15 cellular contexts compared by ENCODE assay signal in the genomic region with DNA sequence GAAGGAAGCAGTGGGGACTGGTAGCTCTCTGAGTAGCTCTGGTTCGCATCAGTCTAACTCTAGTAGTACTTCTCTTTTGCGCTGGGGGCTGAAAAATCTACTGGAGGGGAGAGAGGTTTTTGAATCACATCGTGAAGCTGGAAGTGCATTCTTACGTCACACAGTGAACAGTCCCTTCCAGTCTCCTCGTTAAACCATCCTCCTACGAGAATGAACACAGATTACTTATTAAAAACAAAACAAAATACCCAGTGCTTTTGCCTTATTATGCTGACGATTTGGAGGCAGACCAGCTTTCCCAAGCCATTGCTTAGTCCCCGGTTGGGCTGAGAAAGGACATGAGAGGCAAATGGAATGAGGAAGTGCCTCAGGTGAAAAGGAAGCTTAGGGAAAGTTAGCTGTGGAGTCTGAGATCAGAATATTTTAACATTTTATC. TPM values are rescaled to one million over a fixed set of nuclear protein-coding genes. Genes with fewer than 3 reads are reported as not detected.
DNase-seq lines count a peak whose midpoint lies in the region; ATAC-seq and TF ChIP-seq lines count a peak whose summit lies in the region.
"Had no signal": no experiment of that assay in that cellular context is flagged by ENCODE, and none has a peak within 500 bp of the region (broad histone marks: within the 10 kb centered on the region; RNA-seq: fewer than 3 reads in every experiment).

No MANE protein-coding gene starts in this region.

- peak overlapping the region; percentile 60 for H3K4me3 Mint-ChIP-seq in Caco-2 (ENCODE audit: unreplicated experiment)
- no peak overlapping the region for H3K4me3 Mint-ChIP-seq in stimulated activated effector memory CD8-positive, alpha-beta T cell treated with anti-CD3 and anti-CD28 coated beads, Interleukin-12 subunit alpha, Interleukin-12 subunit beta, amount 100 ng/mL, for 72 hours

- peaks cover 7% of the 10 kb centered on the region for H3K79me2 ChIP-seq in mesendoderm (ENCODE audit: control insufficient read depth, insufficient read depth, low read length)

- H2BK5ac ChIP-seq in mesendoderm (ENCODE audit: low read length) = no peak overlapping the region

- no peaks in the 10 kb centered on the region for H3K36me3 Mint-ChIP-seq in Caco-2 (ENCODE audit: insufficient read depth, unreplicated experiment)
- no peaks in the 10 kb centered on the region for H3K36me3 Mint-ChIP-seq in stimulated activated effector memory CD8-positive, alpha-beta T cell treated with anti-CD3 and anti-CD28 coated beads, Interleukin-12 subunit alpha, Interleukin-12 subunit beta, amount 100 ng/mL, for 72 hours

- peak overlapping the region; percentile 87 for H3K27ac ChIP-seq in HUES48 (ENCODE audit: low read depth, low read length)
- no peak overlapping the region for H3K27ac ChIP-seq in coronary artery
- H3K27ac ChIP-seq in mesendoderm (ENCODE audit: low read depth, low read length) = peak overlapping the region; percentile 27
- H3K27ac ChIP-seq in spleen = no peak overlapping the region
- H3K27ac ChIP-seq: right lobe of liver, SK-N-MC had no signal

- H3K23ac ChIP-seq in mesendoderm (ENCODE audit: low read length) = no peak overlapping the region

- H3K36me3 ChIP-seq in Caco-2 (ENCODE audit: control insufficient read depth, insufficient read depth, low read length) = no peaks in the 10 kb centered on the region
- no peaks in the 10 kb centered on the region for H3K36me3 ChIP-seq in HUES48 (ENCODE audit: control insufficient read depth, insufficient read depth, low read length)
- H3K36me3 ChIP-seq in mesendoderm (ENCODE audit: control insufficient read depth, insufficient read depth, low read length) = no peaks in the 10 kb centered on the region
- H3K36me3 ChIP-seq in spleen = no peaks in the 10 kb centered on the region
- H3K36me3 ChIP-seq: right lobe of liver had no signal

- H4K8ac ChIP-seq in mesendoderm (ENCODE audit: low read depth, low read length) = peak overlapping the region; percentile 88

- H3K4me3 ChIP-seq in Caco-2 (ENCODE audit: low read depth, low read length) (no peak overlapping the region), HUES48 (ENCODE audit: low read depth, low read length) (peak overlapping the region; percentile 46), coronary artery (no peak overlapping the region), mesendoderm (ENCODE audit: low read length) (no peak overlapping the region), spleen (no peak overlapping the region)
- H3K4me3 ChIP-seq: right lobe of liver, SK-N-MC had no signal

- no peak for ATAC-seq in GM19467 (IDR thresholded peaks at IDR 0.05; ENCODE audit: unreplicated experiment)
- ATAC-seq in stimulated activated effector memory CD8-positive, alpha-beta T cell treated with anti-CD3 and anti-CD28 coated beads, Interleukin-12 subunit alpha, Interleukin-12 subunit beta, amount 100 ng/mL, for 72 hours = no peak

- POLR2A ChIA-PET in Caco-2 (lab: Charles Lee) = interaction anchor here (1.1 kb wide), 1 partner anchor 11 kb away, joined by 7 read pairs; no protein-coding TSS in a partner anchor

- H3K27ac Mint-ChIP-seq in Caco-2 (ENCODE audit: unreplicated experiment) = peak overlapping the region; percentile 92
- H3K27ac Mint-ChIP-seq in stimulated activated effector memory CD8-positive, alpha-beta T cell treated with anti-CD3 and anti-CD28 coated beads, Interleukin-12 subunit alpha, Interleukin-12 subunit beta, amount 100 ng/mL, for 72 hours = no peak overlapping the region

- no peak overlapping the region for H2AK5ac ChIP-seq in mesendoderm (ENCODE audit: low read length)

- peak overlapping the region; percentile 51; the same call in 1 of the 2 replicates for H3K9ac ChIP-seq in HUES48 (ENCODE audit: low read depth, low read length)
- H3K9ac ChIP-seq in mesendoderm (ENCODE audit: low read length) = peak overlapping the region; percentile 45

- CTCF ChIA-PET in Caco-2 (lab: Charles Lee) = interaction anchor here (0.6 to 1.7 kb wide), 2 partner anchors 15 to 370 kb away, joined by 5 to 13 read pairs; a partner anchor contains a TSS

- H3K79me1 ChIP-seq in mesendoderm (ENCODE audit: low read length) = peaks cover 3% of the 10 kb centered on the region

- H3K4me2 ChIP-seq in mesendoderm (ENCODE audit: low read length) = peak overlapping the region; percentile 30

- H3K27me3 ChIP-seq in Caco-2 (replicated peaks; ENCODE audit: control insufficient read depth, insufficient read depth, low read length) = no peaks in the 10 kb centered on the region
- H3K27me3 ChIP-seq in HUES48 (ENCODE audit: control insufficient read depth, insufficient read depth, low read length) = no peaks in the 10 kb centered on the region
- no peaks in the 10 kb centered on the region for H3K27me3 ChIP-seq in mesendoderm (ENCODE audit: insufficient read depth, low read length, poor library complexity)
- H3K27me3 ChIP-seq in spleen (replicated peaks in 1 of 7) = peaks cover 0 to 14% (median 0%) of the 10 kb centered on the region in 7 donors
- H3K27me3 ChIP-seq: right lobe of liver had no signal

- no peak for TF ChIP-seq POLR2A in spleen (IDR thresholded peaks at IDR 0.05)

- intact Hi-C loops in Caco-2 (cut with micrococcal nuclease; ENCODE audit: unreplicated experiment) (no loop called here), spleen (cut with DNase I; ENCODE audit: low total_unique reads) (no loop called here)

- DNase-seq in Caco-2 (peak; percentile 53 to 54), coronary artery (ENCODE audit: low spot score) (peak; percentile 8), mesendoderm (peak; percentile 93), spleen (no peak), NCI-H1417 (lab: John Stamatoyannopoulos, UW) (no peak)
- DNase-seq in stimulated activated effector memory CD8-positive, alpha-beta T cell treated with anti-CD3 and anti-CD28 coated beads, Interleukin-12 subunit alpha, Interleukin-12 subunit beta, amount 100 ng/mL, for 72 hours (ENCODE audit: low spot score in 2 of 2) = no peak
- DNase-seq: activated CD4-positive, alpha-beta T cell treated with anti-CD3 and anti-CD28 coated beads, Interleukin-2, amount 50 U/mL, for 4 hours; activated gamma-delta T cell; C1 segment of cervical spinal cord; MM.1S; NCI-H774; right lobe of liver had no signal

- H3K27me3 Mint-ChIP-seq in Caco-2 (ENCODE audit: insufficient read depth, unreplicated experiment) = no peaks in the 10 kb centered on the region

- H3K4me1 ChIP-seq in Caco-2 (peaks cover 17% of the 10 kb centered on the region), HUES48 (ENCODE audit: control insufficient read depth, insufficient read depth, low read length) (peaks cover 33% of the 10 kb centered on the region), mesendoderm (ENCODE audit: control insufficient read depth, low read depth, low read length) (peaks cover 6% of the 10 kb centered on the region), spleen (no peaks in the 10 kb centered on the region)
- H3K4me1 ChIP-seq: right lobe of liver had no signal

- H3K4ac ChIP-seq in mesendoderm (ENCODE audit: low read depth, low read length) = no peak overlapping the region

- no CpG with 5 or more reads among the region's 8 CpGs for WGBS in mesendoderm (ENCODE audit: extremely low coverage, insufficient coverage, low lambda C conversion rate)
- WGBS in spleen, 5 donors = 15 to 27% (median 23%) methylated on average over 8 of the region's 8 CpGs

- H3K9me3 ChIP-seq in Caco-2 (no peaks in the 10 kb centered on the region), HUES48 (ENCODE audit: control insufficient read depth, insufficient read depth, low read length) (no peaks in the 10 kb centered on the region), spleen (no peaks in the 10 kb centered on the region)
- H3K9me3 ChIP-seq: right lobe of liver had no signal

- peak overlapping the region; percentile 72 for H3K56ac ChIP-seq in mesendoderm (ENCODE audit: low read length)

- no peak overlapping the region for H2BK15ac ChIP-seq in mesendoderm (replicated peaks; ENCODE audit: low read depth)

- no peaks in the 10 kb centered on the region for H3K9me3 Mint-ChIP-seq in Caco-2 (ENCODE audit: unreplicated experiment)
- H3K9me3 Mint-ChIP-seq in stimulated activated effector memory CD8-positive, alpha-beta T cell treated with anti-CD3 and anti-CD28 coated beads, Interleukin-12 subunit alpha, Interleukin-12 subunit beta, amount 100 ng/mL, for 72 hours = no peaks in the 10 kb centered on the region

- no peak for TF ChIP-seq CTCF in Caco-2 (IDR thresholded peaks at IDR 0.05; ENCODE audit: insufficient read depth in 1 of 2, low read depth in 1 of 2, low read length in 1 of 2, severe bottlenecking in 1 of 2, unreplicated experiment in 1 of 2)
- no peak for TF ChIP-seq CTCF in coronary artery (IDR thresholded peaks at IDR 0.05)
- TF ChIP-seq CTCF in spleen (IDR thresholded peaks at IDR 0.05 in 8 of 11, conservative IDR thresholded peaks at IDR 0.05 in 3 of 11) = no peak

- BruUV-seq in Caco-2 (replicated peaks; lab: Mats Ljungman, UMichigan) = no TSS peak

- H4K5ac ChIP-seq in mesendoderm (ENCODE audit: low read length) = peak overlapping the region; percentile 74

- peaks cover 5% of the 10 kb centered on the region for H3K4me1 Mint-ChIP-seq in Caco-2 (ENCODE audit: low read depth, unreplicated experiment)
- no peaks in the 10 kb centered on the region for H3K4me1 Mint-ChIP-seq in stimulated activated effector memory CD8-positive, alpha-beta T cell treated with anti-CD3 and anti-CD28 coated beads, Interleukin-12 subunit alpha, Interleukin-12 subunit beta, amount 100 ng/mL, for 72 hours

- H2BK120ac ChIP-seq in mesendoderm (ENCODE audit: low read depth, low read length) = no peak overlapping the region

- no peak overlapping the region for H3K18ac ChIP-seq in mesendoderm (ENCODE audit: low read length)

RNA-seq across cellular contexts. Expression of a gene that starts 16.1 kb away (rescaled TPM):
- total RNA-seq in Caco-2 (2022) = 4.8 and 7.5 TPM in 2 replicates
- 7.3 TPM for polyA plus RNA-seq in mesendoderm (2013, experiment 1 of 2)
- polyA plus RNA-seq in mesendoderm (2013, experiment 2 of 2) = 7.1 TPM
- under 1 TPM in 5 of 7 donors, not detected in 2; 0.09 to 0.41 (median 0.14) TPM for total RNA-seq in spleen
- polyA plus RNA-seq in spleen = under 1 TPM in 2 of 3 donors, not detected in 1; 0.06 to 0.16 TPM

Comparison
In these comparisons a context has a peak if more than half of its experiments do, and no peak if none do; other contexts are left out.
1. DNase-seq: peak in Caco-2 (2 of 2), coronary artery (single experiment) and mesendoderm (single experiment); none in spleen (single experiment), stimulated activated effector memory CD8-positive, alpha-beta T cell treated with anti-CD3 and anti-CD28 coated beads, Interleukin-12 subunit alpha, Interleukin-12 subunit beta, amount 100 ng/mL, for 72 hours (0 of 2) and NCI-H1417 (0 of 3).
2. H3K27ac ChIP-seq: peak in HUES48 (single experiment) and mesendoderm (single experiment); none in coronary artery (0 of 2) and spleen (0 of 8).